Comparison of ENCODE assay signal across 8 cellular contexts in the genomic region with DNA sequence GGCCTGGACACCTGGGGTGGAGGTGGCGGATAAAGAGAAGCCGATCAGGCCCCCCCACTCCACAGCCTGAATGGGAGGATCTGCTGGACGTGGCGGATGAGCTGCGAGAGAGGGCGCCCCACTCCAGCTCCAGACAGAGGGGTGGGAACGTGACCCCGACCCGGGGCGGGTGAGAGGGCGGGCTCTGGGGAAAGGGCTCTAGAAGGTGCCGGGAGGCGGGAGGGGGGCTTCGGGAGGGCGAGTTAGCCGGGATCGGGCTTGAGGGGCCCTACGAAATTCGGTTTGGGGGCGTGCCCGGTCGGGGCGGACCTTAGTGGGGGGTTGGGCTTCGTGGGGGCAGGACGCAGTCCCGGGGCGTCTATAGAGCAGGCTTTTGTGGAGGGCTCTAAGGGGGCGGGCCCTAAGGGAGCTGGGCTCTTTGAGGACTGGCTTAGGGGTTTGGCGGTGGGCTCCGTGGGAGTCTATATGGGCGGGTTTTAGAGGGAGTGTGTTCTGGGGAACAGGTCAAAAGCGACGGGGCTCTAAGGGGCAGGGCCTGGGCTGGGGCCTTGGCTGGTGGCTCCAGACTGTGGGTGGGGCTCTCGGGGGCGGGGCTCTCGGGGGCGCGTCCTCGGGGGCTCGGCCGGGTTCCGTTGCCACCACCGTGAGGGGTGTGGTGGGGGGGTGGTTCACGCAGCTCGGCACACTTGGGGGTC. TPM values are rescaled to one million over a fixed set of nuclear protein-coding genes. Genes with fewer than 3 reads are reported as not detected.
A peak's percentile ranks its signal among the peaks of the same experiment; 100 is the strongest.
DNase-seq lines count a peak whose midpoint lies in the region; ATAC-seq, FAIRE-seq and TF ChIP-seq lines count a peak whose summit lies in the region.

No MANE protein-coding gene starts in this region.

- H2AFZ ChIP-seq in K562 (ENCODE audit: low read depth, low read length) (peak overlapping the region; percentile 96), HepG2 (ENCODE audit: low read length) (no peak overlapping the region)

- intact Hi-C loops in K562 (cut with micrococcal nuclease): no loop called here
- intact Hi-C loops in HepG2 (cut with micrococcal nuclease; ENCODE audit: unreplicated experiment): no loop called here
- intact Hi-C loops in aorta (cut with DNase I): no loop called here

- CTCF ChIA-PET in K562 (lab: Yijun Ruan, JAX; ENCODE audit: low intra/inter-chr PET ratio): interaction anchor here (0.6 kb wide), 1 partner anchor 101 kb away, joined by 3 read pairs; no protein-coding TSS in a partner anchor
- CTCF ChIA-PET in HepG2 (lab: Yijun Ruan, JAX; ENCODE audit: low intra/inter-chr PET ratio, low total read pairs): no interaction called here

- no TSS peak for BruUV-seq in K562 (replicated peaks; lab: Mats Ljungman, UMichigan)
- BruUV-seq in HepG2 (replicated peaks; lab: Mats Ljungman, UMichigan): no TSS peak

- DNase-seq in NB4 (ENCODE audit: low read depth) (peak; percentile 43), K562 (ENCODE audit: extremely low read depth in 1 of 4, low spot score in 3 of 4) (peak; percentile 82 to 92 (median 90)), HepG2 (ENCODE audit: low spot score) (no peak), aorta (no peak), kidney tubule cell (ENCODE audit: low spot score) (no peak), GF-D8 (lab: John Stamatoyannopoulos, UW) (no peak)

- POLR2A ChIA-PET in K562 (lab: Yijun Ruan, JAX) (interaction anchor here (1.0 to 1.5 kb wide), 2 partner anchors 26 to 208 kb away, joined by 3 to 5 read pairs; no protein-coding TSS in a partner anchor), HepG2 (lab: Yijun Ruan, JAX) (interaction anchor here (0.6 to 1.2 kb wide), 3 partner anchors 26 to 200 kb away, joined by 3 read pairs; no protein-coding TSS in a partner anchor)

- H4K20me1 ChIP-seq in BLaER1 (no peaks in the 10 kb centered on the region; the same call in 1 of the 2 replicates), K562 (replicated peaks; ENCODE audit: control insufficient read depth, insufficient read depth, low read length) (no peaks in the 10 kb centered on the region), HepG2 (ENCODE audit: insufficient read depth, low read length) (no peaks in the 10 kb centered on the region)

- ATAC-seq in K562 (peak; percentile 94), HepG2 (peak; percentile 72), aorta (ENCODE audit: low FRiP score) (peak; percentile 46), GM21825 (IDR thresholded peaks at IDR 0.05; ENCODE audit: unreplicated experiment) (no peak)

- H3K27me3 ChIP-seq in BLaER1 (peaks cover 13% of the 10 kb centered on the region), K562 (ENCODE audit: control insufficient read depth in 2 of 2, insufficient read depth in 2 of 2, low read length in 2 of 2) (no peaks in the 10 kb centered on the region), HepG2 (ENCODE audit: control insufficient read depth in 1 of 2, insufficient read depth in 2 of 2, low read length in 2 of 2) (no peaks in the 10 kb centered on the region), aorta (ENCODE audit: control insufficient read depth in 1 of 2, insufficient read depth in 2 of 2, low read length in 1 of 2) (no peaks in the 10 kb centered on the region)

- in situ Hi-C loops in K562 (cut with MboI) (loop anchor here (10.0 kb wide), 1 partner anchor 612 kb away; no protein-coding TSS in a partner anchor), HepG2 (cut with HindIII; ENCODE audit: extremely low pct_ligation_motif_present, low pct_unique_long_range_greater_than_20kb) (loop anchor here (10.0 kb wide), 1 partner anchor 278 kb away; no protein-coding TSS in a partner anchor)

- H3K9me1 ChIP-seq in K562 (ENCODE audit: control insufficient read depth, insufficient read depth, low read length): no peaks in the 10 kb centered on the region

- TF ChIP-seq CTCF in NB4 (IDR thresholded peaks at IDR 0.05; ENCODE audit: low read depth, low read length) (no peak), K562 (IDR thresholded peaks at IDR 0.05 in 2 of 3, conservative IDR thresholded peaks at IDR 0.05 in 1 of 3; ENCODE audit: insufficient read depth in 2 of 3, low read depth in 1 of 3, low read length in 3 of 3) (peak; percentile 60 to 67 (median 64)), HepG2 (CRISPR knock-in tag; IDR thresholded peaks at IDR 0.05) (peak; percentile 71)

- TF ChIP-seq EP300 in K562 (IDR thresholded peaks at IDR 0.05; ENCODE audit: low read length) (no peak), HepG2 (IDR thresholded peaks at IDR 0.05; ENCODE audit: low read depth in 2 of 2, low read length in 2 of 2) (no peak), HepG2 (CRISPR knock-in tag; IDR thresholded peaks at IDR 0.05; ENCODE audit: borderline replicate concordance) (no peak)

- TF ChIP-seq POLR2A in NB4 (IDR thresholded peaks at IDR 0.05; ENCODE audit: extremely low read depth, insufficient read length) (no peak), K562 (conservative IDR thresholded peaks at IDR 0.05) (no peak; the same call in 1 of the 2 replicates), HepG2 (IDR thresholded peaks at IDR 0.05; ENCODE audit: insufficient read depth in 1 of 2, low read depth in 2 of 2, low read length in 2 of 2) (no peak)

- peaks cover 22% of the 10 kb centered on the region for H3K4me1 ChIP-seq in BLaER1
- H3K4me1 ChIP-seq in K562 (replicated peaks in 1 of 2; ENCODE audit: control insufficient read depth in 2 of 2, insufficient read depth in 2 of 2, low read length in 2 of 2): peaks cover 6 to 36% of the 10 kb centered on the region in 2 experiments
- H3K4me1 ChIP-seq in HepG2 (ENCODE audit: insufficient read depth, low read length): peaks cover 19% of the 10 kb centered on the region
- no peaks in the 10 kb centered on the region for H3K4me1 ChIP-seq in aorta (ENCODE audit: control insufficient read depth in 1 of 2, insufficient read depth in 2 of 2, low read length in 2 of 2)

- H3K4me2 ChIP-seq in BLaER1: peak overlapping the region; percentile 75
- peak overlapping the region; percentile 77 for H3K4me2 ChIP-seq in K562 (ENCODE audit: insufficient read depth, low read length)
- H3K4me2 ChIP-seq in HepG2 (ENCODE audit: low read depth, low read length): peak overlapping the region; percentile 71

- H3K79me2 ChIP-seq in K562 (ENCODE audit: control insufficient read depth, insufficient read depth, low read length) (no peaks in the 10 kb centered on the region), HepG2 (ENCODE audit: insufficient read depth, low read length) (no peaks in the 10 kb centered on the region)

- H3K9ac ChIP-seq in BLaER1: peak overlapping the region; percentile 50; the same call in 1 of the 2 replicates
- peak overlapping the region; percentile 62 to 89; a peak in 3 of 4 replicates for H3K9ac ChIP-seq in K562 (ENCODE audit: insufficient read depth in 1 of 2, low read depth in 2 of 2, low read length in 2 of 2)
- peak overlapping the region; percentile 29; the same call in 1 of the 2 replicates for H3K9ac ChIP-seq in HepG2 (ENCODE audit: insufficient read depth, low read depth, low read length)

- under 1% methylated on average over 29 of the region's 45 CpGs for WGBS in K562 (ENCODE audit: insufficient coverage, low coverage, missing lambda C conversion rate)
- 10% methylated on average over 15 of the region's 45 CpGs for WGBS in HepG2 (ENCODE audit: low lambda C conversion rate)
- 7 to 9% methylated on average over 36 to 45 of the region's 45 CpGs for WGBS in aorta, 2 donors

- H3K4me3 ChIP-seq in BLaER1 (peak overlapping the region; percentile 63), NB4 (ENCODE audit: low read depth, low read length) (no peak overlapping the region), K562 (peak overlapping the region; percentile 58), HepG2 (replicated peaks in 1 of 3; ENCODE audit: insufficient read depth in 1 of 3, low read depth in 2 of 3, low read length in 3 of 3) (peak overlapping the region; percentile 42 to 73 (median 54)), aorta (ENCODE audit: low read length in 2 of 2) (peak overlapping the region in 1 of 2 donors; percentile 6)

- H3K9me3 ChIP-seq in BLaER1: no peaks in the 10 kb centered on the region
- H3K9me3 ChIP-seq in K562 (replicated peaks; ENCODE audit: control insufficient read depth, insufficient read depth, low read depth, low read length): no peaks in the 10 kb centered on the region
- no peaks in the 10 kb centered on the region for H3K9me3 ChIP-seq in HepG2 (ENCODE audit: low read length)
- no peaks in the 10 kb centered on the region for H3K9me3 ChIP-seq in aorta (ENCODE audit: control insufficient read depth, low read length)

- FAIRE-seq in K562 (lab: Jason Lieb, UNC): peak; percentile 78
- FAIRE-seq in HepG2 (lab: Jason Lieb, UNC): no peak

- TF ChIP-seq RAD21 in K562 (CRISPR knock-in tag; conservative IDR thresholded peaks at IDR 0.05 in 1 of 2, IDR thresholded peaks at IDR 0.05 in 1 of 2) (peak in 1 of 2 experiments; percentile 58; a peak in 3 of 4 replicates), HepG2 (CRISPR knock-in tag; IDR thresholded peaks at IDR 0.05) (no peak)

- H3K27ac ChIP-seq in BLaER1 (no peak overlapping the region), K562 (ENCODE audit: extremely low read depth, low read depth, low read length) (peak overlapping the region; percentile 42; the same call in 1 of the 3 replicates), HepG2 (ENCODE audit: extremely low read length, insufficient read depth, low read length) (no peak overlapping the region), aorta (ENCODE audit: low read depth in 1 of 2, low read length in 2 of 2) (no peak overlapping the region)

- no peaks in the 10 kb centered on the region for H3K36me3 ChIP-seq in BLaER1
- H3K36me3 ChIP-seq in K562 (ENCODE audit: control insufficient read depth, insufficient read depth, low read length): no peaks in the 10 kb centered on the region
- H3K36me3 ChIP-seq in HepG2 (replicated peaks in 1 of 2; ENCODE audit: control insufficient read depth in 1 of 2, insufficient read depth in 2 of 2, low read length in 2 of 2): no peaks in the 10 kb centered on the region
- no peaks in the 10 kb centered on the region for H3K36me3 ChIP-seq in aorta (ENCODE audit: control insufficient read depth in 1 of 2, insufficient read depth in 2 of 2, low read length in 1 of 2)

RNA-seq across cellular contexts. Expression of a gene that starts 4.1 kb away (rescaled TPM):
- not detected in 2 replicates for total RNA-seq in K562 (2011; cell fraction: chromatin; rRNA removed; ENCODE audit: low replicate concordance)
- not detected in 2 replicates for total RNA-seq in K562 (2011; cell fraction: nucleolus; rRNA removed)
- total RNA-seq in K562 (2011; cell fraction: nucleoplasm; rRNA removed): not detected in 2 replicates
- total RNA-seq in K562 (2014; rRNA removed) (not detected in 2 replicates), K562 (2014; rRNA removed; fragmentation: Illumina TruSeq; extraction: Trizol) (not detected in 2 replicates), K562 (2015; rRNA removed; fragmentation: Illumina TruSeq; extraction: Trizol) (not detected in 2 replicates), K562 (2021) (not detected in 2 replicates), HepG2 (2016; rRNA removed; fragmentation: Illumina TruSeq; extraction: Trizol) (not detected in 2 replicates), aorta (1 to 10 TPM in 1 of 2 donors, not detected in 1; 1.0 TPM)
- polyA plus RNA-seq in K562 (2011; rRNA removed) (not detected in 2 replicates), K562 (2014; fragmentation: Illumina TruSeq; extraction: Trizol) (not detected in 2 replicates), K562 (2014; fragmentation: Nextera tagmentation; extraction: Ambion mirVana) (not detected), K562 (2014; rRNA removed) (not detected in 2 replicates), HepG2 (2011; rRNA removed) (0.21 TPM in 1 of 2 replicates, not detected in the other), aorta (1 to 10 TPM in 1 of 2 donors, not detected in 1; 2.5 TPM)
- not detected in 2 replicates for polyA plus RNA-seq in K562 (2011; cell fraction: cytosol; rRNA removed)
- polyA plus RNA-seq in K562 (2011; cell fraction: nucleus; rRNA removed): not detected in 2 replicates
- not detected in 2 replicates for polyA plus RNA-seq in K562 (2012)
- polyA minus RNA-seq in K562 (2011; rRNA and poly(A)+ RNA removed): not detected in 2 replicates
- not detected in 2 replicates for polyA minus RNA-seq in K562 (2011; cell fraction: cytosol; rRNA and poly(A)+ RNA removed)
- polyA minus RNA-seq in K562 (2011; cell fraction: nucleus; rRNA and poly(A)+ RNA removed): not detected in 2 replicates
- not detected in 2 replicates for total RNA-seq in HepG2 (2016; cell fraction: cytosol; rRNA removed; fragmentation: Illumina TruSeq; extraction: Trizol; ENCODE audit: low read depth)
- not detected in 2 replicates for total RNA-seq in HepG2 (2016; cell fraction: insoluble cytoplasmic fraction; rRNA removed; fragmentation: Illumina TruSeq; extraction: Trizol)
- not detected in 2 replicates for total RNA-seq in HepG2 (2016; cell fraction: membrane; rRNA removed; fragmentation: Illumina TruSeq; extraction: Trizol)
- not detected in 2 replicates for total RNA-seq in HepG2 (2016; cell fraction: nucleus; rRNA removed; fragmentation: Illumina TruSeq; extraction: Trizol)
- not detected in 2 replicates for polyA plus RNA-seq in HepG2 (2011; cell fraction: cytosol; rRNA removed)
- 1.1 and 1.8 TPM in 2 replicates for polyA plus RNA-seq in HepG2 (2011; cell fraction: nucleus; rRNA removed)
- 1.1 TPM in 1 of 2 replicates, not detected in the other for polyA plus RNA-seq in HepG2 (2012)
- not detected in 2 replicates for polyA plus RNA-seq in HepG2 (2016; cell fraction: cytosol; fragmentation: Illumina TruSeq; extraction: Trizol; ENCODE audit: low read depth)
- not detected in 2 replicates for polyA plus RNA-seq in HepG2 (2016; cell fraction: insoluble cytoplasmic fraction; fragmentation: Illumina TruSeq; extraction: Trizol; ENCODE audit: low read depth)
- polyA plus RNA-seq in HepG2 (2016; cell fraction: membrane; fragmentation: Illumina TruSeq; extraction: Trizol; ENCODE audit: low read depth): not detected in 2 replicates
- not detected in 2 replicates for polyA plus RNA-seq in HepG2 (2016; cell fraction: nucleus; fragmentation: Illumina TruSeq; extraction: Trizol; ENCODE audit: insufficient read depth, low read depth)
- not detected in 2 replicates for polyA minus RNA-seq in HepG2 (2011; rRNA and poly(A)+ RNA removed; ENCODE audit: low replicate concordance)
- polyA minus RNA-seq in HepG2 (2011; cell fraction: cytosol; rRNA and poly(A)+ RNA removed): not detected in 2 replicates
- polyA minus RNA-seq in HepG2 (2011; cell fraction: nucleus; rRNA and poly(A)+ RNA removed): not detected in 2 replicates

RNA-seq across cellular contexts. Expression of a gene that starts 33.1 kb away (rescaled TPM):
- total RNA-seq in K562 (2011; cell fraction: chromatin; rRNA removed; ENCODE audit: low replicate concordance): 4.2 and 15.2 TPM in 2 replicates
- 11.3 and 15.2 TPM in 2 replicates for total RNA-seq in K562 (2011; cell fraction: nucleolus; rRNA removed)
- 7.3 TPM in 2 replicates for total RNA-seq in K562 (2011; cell fraction: nucleoplasm; rRNA removed)
- total RNA-seq in K562 (2014; rRNA removed) (3.6 and 4.2 TPM in 2 replicates), K562 (2014; rRNA removed; fragmentation: Illumina TruSeq; extraction: Trizol) (1.9 and 2.4 TPM in 2 replicates), K562 (2015; rRNA removed; fragmentation: Illumina TruSeq; extraction: Trizol) (4.6 and 6.0 TPM in 2 replicates), K562 (2021) (5.9 and 6.1 TPM in 2 replicates), HepG2 (2016; rRNA removed; fragmentation: Illumina TruSeq; extraction: Trizol) (0.84 and 1.5 TPM in 2 replicates), aorta (1 to 10 TPM; 2.0 to 2.3 TPM)
- polyA plus RNA-seq in K562 (2011; rRNA removed) (3.0 and 5.5 TPM in 2 replicates), K562 (2014; fragmentation: Illumina TruSeq; extraction: Trizol) (4.6 and 4.8 TPM in 2 replicates), K562 (2014; fragmentation: Nextera tagmentation; extraction: Ambion mirVana) (under 1 TPM; 0.75 to 0.88 TPM), K562 (2014; rRNA removed) (4.5 and 6.0 TPM in 2 replicates), HepG2 (2011; rRNA removed) (0.74 and 0.91 TPM in 2 replicates), aorta (1 to 10 TPM; 1.8 to 3.1 TPM)
- polyA plus RNA-seq in K562 (2011; cell fraction: cytosol; rRNA removed): 5.1 and 5.3 TPM in 2 replicates
- 13.5 and 15.3 TPM in 2 replicates for polyA plus RNA-seq in K562 (2011; cell fraction: nucleus; rRNA removed)
- 4.7 and 8.9 TPM in 2 replicates for polyA plus RNA-seq in K562 (2012)
- 1.4 and 1.6 TPM in 2 replicates for polyA minus RNA-seq in K562 (2011; rRNA and poly(A)+ RNA removed)
- 1.4 and 4.5 TPM in 2 replicates for polyA minus RNA-seq in K562 (2011; cell fraction: cytosol; rRNA and poly(A)+ RNA removed)
- polyA minus RNA-seq in K562 (2011; cell fraction: nucleus; rRNA and poly(A)+ RNA removed): 4.6 and 7.6 TPM in 2 replicates
- total RNA-seq in HepG2 (2016; cell fraction: cytosol; rRNA removed; fragmentation: Illumina TruSeq; extraction: Trizol; ENCODE audit: low read depth): 0.35 and 0.40 TPM in 2 replicates
- 1.1 TPM in 2 replicates for total RNA-seq in HepG2 (2016; cell fraction: insoluble cytoplasmic fraction; rRNA removed; fragmentation: Illumina TruSeq; extraction: Trizol)
- 0.25 and 0.69 TPM in 2 replicates for total RNA-seq in HepG2 (2016; cell fraction: membrane; rRNA removed; fragmentation: Illumina TruSeq; extraction: Trizol)
- total RNA-seq in HepG2 (2016; cell fraction: nucleus; rRNA removed; fragmentation: Illumina TruSeq; extraction: Trizol): 1.2 and 1.3 TPM in 2 replicates
- 0.55 and 0.72 TPM in 2 replicates for polyA plus RNA-seq in HepG2 (2011; cell fraction: cytosol; rRNA removed)
- 5.7 and 8.2 TPM in 2 replicates for polyA plus RNA-seq in HepG2 (2011; cell fraction: nucleus; rRNA removed)
- 1.3 and 1.8 TPM in 2 replicates for polyA plus RNA-seq in HepG2 (2012)
- polyA plus RNA-seq in HepG2 (2016; cell fraction: cytosol; fragmentation: Illumina TruSeq; extraction: Trizol; ENCODE audit: low read depth): 0.09 TPM in 1 of 2 replicates, not detected in the other
- 1.1 and 1.8 TPM in 2 replicates for polyA plus RNA-seq in HepG2 (2016; cell fraction: insoluble cytoplasmic fraction; fragmentation: Illumina TruSeq; extraction: Trizol; ENCODE audit: low read depth)
- 0.23 and 0.31 TPM in 2 replicates for polyA plus RNA-seq in HepG2 (2016; cell fraction: membrane; fragmentation: Illumina TruSeq; extraction: Trizol; ENCODE audit: low read depth)
- 5.8 and 5.9 TPM in 2 replicates for polyA plus RNA-seq in HepG2 (2016; cell fraction: nucleus; fragmentation: Illumina TruSeq; extraction: Trizol; ENCODE audit: insufficient read depth, low read depth)
- polyA minus RNA-seq in HepG2 (2011; rRNA and poly(A)+ RNA removed; ENCODE audit: low replicate concordance): 1.2 and 5.8 TPM in 2 replicates
- 1.3 TPM in 1 of 2 replicates, not detected in the other for polyA minus RNA-seq in HepG2 (2011; cell fraction: cytosol; rRNA and poly(A)+ RNA removed)
- polyA minus RNA-seq in HepG2 (2011; cell fraction: nucleus; rRNA and poly(A)+ RNA removed): 2.2 and 2.4 TPM in 2 replicates

RNA-seq across cellular contexts. Expression of a gene that starts 33.2 kb away (rescaled TPM):
- total RNA-seq in K562 (2011; cell fraction: chromatin; rRNA removed; ENCODE audit: low replicate concordance): 61.5 and 146 TPM in 2 replicates
- 72.1 and 79.4 TPM in 2 replicates for total RNA-seq in K562 (2011; cell fraction: nucleolus; rRNA removed)
- total RNA-seq in K562 (2011; cell fraction: nucleoplasm; rRNA removed): 61.5 and 70.7 TPM in 2 replicates
- total RNA-seq in K562 (2014; rRNA removed) (17.9 and 18.8 TPM in 2 replicates), K562 (2014; rRNA removed; fragmentation: Illumina TruSeq; extraction: Trizol) (5.8 and 7.7 TPM in 2 replicates), K562 (2015; rRNA removed; fragmentation: Illumina TruSeq; extraction: Trizol) (12.0 and 12.9 TPM in 2 replicates), K562 (2021) (28.4 and 31.0 TPM in 2 replicates), HepG2 (2016; rRNA removed; fragmentation: Illumina TruSeq; extraction: Trizol) (6.4 and 9.7 TPM in 2 replicates), aorta (10 to 100 TPM; 26.9 to 37.2 TPM)
- polyA plus RNA-seq in K562 (2011; rRNA removed) (10.1 and 25.5 TPM in 2 replicates), K562 (2014; fragmentation: Illumina TruSeq; extraction: Trizol) (15.6 and 21.2 TPM in 2 replicates), K562 (2014; fragmentation: Nextera tagmentation; extraction: Ambion mirVana) (under 1 TPM; 0.32 to 0.42 TPM), K562 (2014; rRNA removed) (26.7 and 27.1 TPM in 2 replicates), HepG2 (2011; rRNA removed) (11.5 and 17.0 TPM in 2 replicates), aorta (10 to 100 TPM; 22.3 to 67.6 TPM)
- polyA plus RNA-seq in K562 (2011; cell fraction: cytosol; rRNA removed): 8.9 and 11.7 TPM in 2 replicates
- polyA plus RNA-seq in K562 (2011; cell fraction: nucleus; rRNA removed): 67.6 and 73.2 TPM in 2 replicates
- 17.9 and 39.2 TPM in 2 replicates for polyA plus RNA-seq in K562 (2012)
- 8.3 and 8.9 TPM in 2 replicates for polyA minus RNA-seq in K562 (2011; rRNA and poly(A)+ RNA removed)
- 9.0 and 11.1 TPM in 2 replicates for polyA minus RNA-seq in K562 (2011; cell fraction: cytosol; rRNA and poly(A)+ RNA removed)
- 15.9 and 19.3 TPM in 2 replicates for polyA minus RNA-seq in K562 (2011; cell fraction: nucleus; rRNA and poly(A)+ RNA removed)
- 5.0 and 5.7 TPM in 2 replicates for total RNA-seq in HepG2 (2016; cell fraction: cytosol; rRNA removed; fragmentation: Illumina TruSeq; extraction: Trizol; ENCODE audit: low read depth)
- total RNA-seq in HepG2 (2016; cell fraction: insoluble cytoplasmic fraction; rRNA removed; fragmentation: Illumina TruSeq; extraction: Trizol): 4.7 and 10.2 TPM in 2 replicates
- total RNA-seq in HepG2 (2016; cell fraction: membrane; rRNA removed; fragmentation: Illumina TruSeq; extraction: Trizol): 5.3 and 5.8 TPM in 2 replicates
- 9.4 and 12.9 TPM in 2 replicates for total RNA-seq in HepG2 (2016; cell fraction: nucleus; rRNA removed; fragmentation: Illumina TruSeq; extraction: Trizol)
- 4.6 and 5.8 TPM in 2 replicates for polyA plus RNA-seq in HepG2 (2011; cell fraction: cytosol; rRNA removed)
- polyA plus RNA-seq in HepG2 (2011; cell fraction: nucleus; rRNA removed): 100 and 116 TPM in 2 replicates
- 16.4 and 23.4 TPM in 2 replicates for polyA plus RNA-seq in HepG2 (2012)
- polyA plus RNA-seq in HepG2 (2016; cell fraction: cytosol; fragmentation: Illumina TruSeq; extraction: Trizol; ENCODE audit: low read depth): 1.2 and 1.8 TPM in 2 replicates
- polyA plus RNA-seq in HepG2 (2016; cell fraction: insoluble cytoplasmic fraction; fragmentation: Illumina TruSeq; extraction: Trizol; ENCODE audit: low read depth): 9.0 and 11.9 TPM in 2 replicates
- 2.8 and 3.2 TPM in 2 replicates for polyA plus RNA-seq in HepG2 (2016; cell fraction: membrane; fragmentation: Illumina TruSeq; extraction: Trizol; ENCODE audit: low read depth)
- 55.9 and 56.2 TPM in 2 replicates for polyA plus RNA-seq in HepG2 (2016; cell fraction: nucleus; fragmentation: Illumina TruSeq; extraction: Trizol; ENCODE audit: insufficient read depth, low read depth)
- 13.2 and 19.3 TPM in 2 replicates for polyA minus RNA-seq in HepG2 (2011; rRNA and poly(A)+ RNA removed; ENCODE audit: low replicate concordance)
- 4.7 and 6.5 TPM in 2 replicates for polyA minus RNA-seq in HepG2 (2011; cell fraction: cytosol; rRNA and poly(A)+ RNA removed)
- 20.1 and 21.6 TPM in 2 replicates for polyA minus RNA-seq in HepG2 (2011; cell fraction: nucleus; rRNA and poly(A)+ RNA removed)

Comparison
In these comparisons a context has a peak if more than half of its experiments do, and no peak if none do; other contexts are left out.
1. DNase-seq: peak in NB4 (single experiment) and K562 (4 of 4); none in HepG2 (single experiment), aorta (0 of 2), kidney tubule cell (single experiment) and GF-D8 (single experiment).
2. Peak in every context shown above with its lines, with median percentiles within 50 percentile points of each other: H3K4me2 ChIP-seq and H3K9ac ChIP-seq.